Comparison of ENCODE assay signal across 21 cellular contexts in the genomic region with DNA sequence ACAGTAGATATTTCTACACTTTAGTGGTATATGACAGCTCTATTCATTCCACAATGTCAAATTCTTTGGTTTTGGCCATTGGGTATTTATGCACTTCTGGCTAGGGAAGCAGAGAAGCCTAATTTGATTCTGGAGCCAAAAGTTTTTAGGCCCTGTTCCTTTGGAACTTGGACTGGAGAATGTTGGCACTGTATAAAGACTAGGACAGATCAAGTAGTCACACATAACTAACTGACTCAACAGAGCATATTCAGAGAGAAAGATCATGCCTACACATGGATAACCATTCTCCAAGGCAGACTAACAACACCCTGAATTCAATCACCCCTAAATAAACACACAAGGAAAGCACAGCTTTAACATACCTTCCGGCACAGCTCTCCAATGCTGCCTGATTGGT.
"Had no signal": no experiment of that assay in that cellular context is flagged by ENCODE, and none has a peak within 500 bp of the region (broad histone marks: within the 10 kb centered on the region; RNA-seq: fewer than 3 reads in every experiment).

No MANE protein-coding gene starts in this region.

- H3K9me3 ChIP-seq: body of pancreas, spleen, testis had no signal

- ATAC-seq: body of pancreas; effector memory CD8-positive, alpha-beta T cell; esophagus mucosa had no signal

- H3K4me3 Mint-ChIP-seq: activated B cell treated with CpG ODN at 0.5 μM for 24 hours; activated CD4-positive, alpha-beta memory T cell treated with anti-CD3 and anti-CD28 coated beads for 36 hours; effector memory CD8-positive, alpha-beta T cell; neural progenitor cell; T-helper 1 cell treated with Interleukin-12 subunit alpha and Interleukin-12 subunit beta and Interleukin-4 antibody, amounts not matched to agents 30 μg/mL and 1 μg/mL, for 36 hours; type B pancreatic cell had no signal

- DNase-seq: activated B cell treated with CpG ODN at 0.5 μM for 24 hours; activated CD4-positive, alpha-beta memory T cell treated with anti-CD3 and anti-CD28 coated beads for 36 hours; activated CD4-positive, alpha-beta T cell treated with anti-CD3 and anti-CD28 coated beads for 48 hours; activated naive CD4-positive, alpha-beta T cell treated with Interleukin-2 at 50 U/mL for 16 hours; activated T-cell treated with anti-CD3 and anti-CD28 coated beads, Interleukin-2, amount 50 U/mL, for 48 hours; body of pancreas; caudate nucleus; dorsolateral prefrontal cortex; effector memory CD8-positive, alpha-beta T cell; hypothalamus; mesenchymal stem cell; retina; spleen; stimulated activated CD4-positive, alpha-beta T cell treated with anti-CD3 and anti-CD28 coated beads, Interleukin-4, amount 100 ng/mL, for 1 hour; stimulated activated naive CD4-positive, alpha-beta T cell; testis had no signal

- H3K27me3 Mint-ChIP-seq: activated B cell treated with CpG ODN at 0.5 μM for 24 hours; activated CD4-positive, alpha-beta memory T cell treated with anti-CD3 and anti-CD28 coated beads for 36 hours; effector memory CD8-positive, alpha-beta T cell; progenitor cell of endocrine pancreas; type B pancreatic cell had no signal

- H3K36me3 ChIP-seq: neural progenitor cell had no signal

- H3K4me1 ChIP-seq: body of pancreas, neural progenitor cell, testis had no signal

- H3K27ac Mint-ChIP-seq: activated B cell treated with CpG ODN at 0.5 μM for 24 hours; activated CD4-positive, alpha-beta memory T cell treated with anti-CD3 and anti-CD28 coated beads for 36 hours; neural progenitor cell; progenitor cell of endocrine pancreas; T-helper 1 cell treated with Interleukin-12 subunit alpha and Interleukin-12 subunit beta and Interleukin-4 antibody, amounts not matched to agents 30 μg/mL and 1 μg/mL, for 36 hours; type B pancreatic cell had no signal

- H3K27me3 ChIP-seq: body of pancreas, dorsolateral prefrontal cortex, neural progenitor cell, spleen, testis had no signal

- H3K9me3 Mint-ChIP-seq: activated B cell treated with CpG ODN at 0.5 μM for 24 hours; activated CD4-positive, alpha-beta memory T cell treated with anti-CD3 and anti-CD28 coated beads for 36 hours; effector memory CD8-positive, alpha-beta T cell; neural progenitor cell; T-helper 1 cell treated with Interleukin-12 subunit alpha and Interleukin-12 subunit beta and Interleukin-4 antibody, amounts not matched to agents 30 μg/mL and 1 μg/mL, for 36 hours; type B pancreatic cell had no signal

- H3K27ac ChIP-seq: body of pancreas, dorsolateral prefrontal cortex, neural progenitor cell, spleen, testis had no signal

- H3K36me3 Mint-ChIP-seq: neural progenitor cell, type B pancreatic cell had no signal

- H3K4me3 ChIP-seq: body of pancreas, dorsolateral prefrontal cortex, neural progenitor cell, spleen, testis had no signal
